Comparison of ENCODE assay signal across 1 cellular context in genomic region chr6:170421921-170422320, GRCh38.
TF ChIP-seq lines count a peak whose summit lies in the region.

No MANE protein-coding gene starts in this region.

TF ChIP-seq in GM23338, 12 proteins besides CTCF, POLR2A, EP300 and RAD21 (continued from another document):
- TF ChIP-seq ZNF462 (CRISPR knock-in tag; IDR thresholded peaks at IDR 0.05) (no peak), ZNF331 (CRISPR knock-in tag; IDR thresholded peaks at IDR 0.05; ENCODE audit: low read depth) (no peak), EZH2 (IDR thresholded peaks at IDR 0.05; ENCODE audit: low read depth, unreplicated experiment) (no peak), JUNB (IDR thresholded peaks at IDR 0.05; ENCODE audit: unreplicated experiment) (no peak), ZNF114 (CRISPR knock-in tag; IDR thresholded peaks at IDR 0.05) (no peak), NANOG (IDR thresholded peaks at IDR 0.05; ENCODE audit: borderline replicate concordance) (no peak), REST (IDR thresholded peaks at IDR 0.05; ENCODE audit: unreplicated experiment) (no peak), EZH2phosphoT487 (IDR thresholded peaks at IDR 0.05; ENCODE audit: unreplicated experiment) (no peak), CREB1 (CRISPR knock-in tag; IDR thresholded peaks at IDR 0.05; ENCODE audit: low read depth) (no peak), ETS1 (IDR thresholded peaks at IDR 0.05) (no peak)
